19 cellular contexts compared by ENCODE assay signal in genomic region chr1:156285437-156285836, GRCh38. TPM values are rescaled to one million over a fixed set of nuclear protein-coding genes. Genes with fewer than 3 reads are reported as not detected.
DNase-seq lines count a peak whose midpoint lies in the region; ATAC-seq and TF ChIP-seq lines count a peak whose summit lies in the region.
"Had no signal": no experiment of that assay in that cellular context is flagged by ENCODE, and none has a peak within 500 bp of the region (broad histone marks: within the 10 kb centered on the region; RNA-seq: fewer than 3 reads in every experiment).

No MANE protein-coding gene starts in this region.

- H2AFZ ChIP-seq in GM23248 (no peak overlapping the region), H9 (ENCODE audit: low read length) (no peak overlapping the region)

- H3K9me3 ChIP-seq in GM23248 (ENCODE audit: low read depth) = no peaks in the 10 kb centered on the region
- H3K9me3 ChIP-seq in H9 (ENCODE audit: control insufficient read depth, low read depth, low read length) = no peaks in the 10 kb centered on the region
- no peaks in the 10 kb centered on the region for H3K9me3 ChIP-seq in tibial artery

- peaks cover 51% of the 10 kb centered on the region for H3K79me2 ChIP-seq in GM23248 (ENCODE audit: insufficient read depth)
- H3K79me2 ChIP-seq in H9 (ENCODE audit: insufficient read depth, low read length) = peaks cover 14% of the 10 kb centered on the region

- no peak overlapping the region for H3K18ac ChIP-seq in H9 (ENCODE audit: insufficient read length, low read depth, low read length)

- no peak overlapping the region for H3K56ac ChIP-seq in H9 (ENCODE audit: insufficient read length, low read depth, low read length)

- peaks cover 30% of the 10 kb centered on the region for H3F3A ChIP-seq in GM23248 (ENCODE audit: insufficient read depth)

- no peak overlapping the region for H3K23ac ChIP-seq in H9 (ENCODE audit: insufficient read length, low read depth, low read length)

- H4K5ac ChIP-seq in H9 (ENCODE audit: insufficient read length, low read depth, low read length) = no peak overlapping the region

- TF ChIP-seq CTCF in VCaP (conservative IDR thresholded peaks at IDR 0.05) (no peak), H9 (conservative IDR thresholded peaks at IDR 0.05) (no peak), tibial artery (IDR thresholded peaks at IDR 0.05) (no peak)

- 89 to 92% methylated on average over 17 to 18 of the region's 21 CpGs for WGBS in GM23248 (ENCODE audit: low coverage in 1 of 2, low lambda C conversion rate in 2 of 2, missing lambda C conversion rate in 2 of 2), 2 experiments
- no CpG with 5 or more reads among the region's 21 CpGs for WGBS in H9 (ENCODE audit: extremely low coverage, insufficient read length, low lambda C conversion rate)

- H2BK12ac ChIP-seq in H9 (ENCODE audit: insufficient read length, low read depth, low read length) = no peak overlapping the region

- H4K8ac ChIP-seq in H9 (replicated peaks; ENCODE audit: insufficient read length, low read depth, low read length) = no peak overlapping the region

- H3K27ac ChIP-seq in GM23248 (peak overlapping the region; percentile 61), VCaP (peak overlapping the region; percentile 92), epithelial cell of prostate (peak overlapping the region; percentile 87), skin epidermis (peak overlapping the region in 20 of 21 experiments; percentile 9 to 98 (median 79)), H9 (ENCODE audit: insufficient read length, low read depth, low read length) (no peak overlapping the region), tibial artery (no peak overlapping the region)

- H2BK120ac ChIP-seq in H9 (ENCODE audit: low read depth, low read length, poor library complexity, severe bottlenecking) = no peak overlapping the region

- intact Hi-C loops in tibial artery (cut with DNase I; ENCODE audit: low total_unique reads) = loop anchor here (2.0 kb wide), 1 partner anchor 55 kb away; no protein-coding TSS in a partner anchor

- H3K9me3 Mint-ChIP-seq in H9 = no peaks in the 10 kb centered on the region
- H3K9me3 Mint-ChIP-seq in activated CD8-positive, alpha-beta T cell treated with anti-CD3 and anti-CD28 coated beads, Interleukin-2, amount 10 ng/mL, durations not matched to agents 7 days and 5 days (ENCODE audit: insufficient read depth) = no peaks in the 10 kb centered on the region

- 0 out of 7 replicates have a peak, but pooled peaks cover 0 to 5% (median 0%) of the 10 kb centered on the region in 3 experiments for H3K36me3 Mint-ChIP-seq in H9 (ENCODE audit: insufficient read depth in 1 of 3, low read depth in 3 of 3)
- peaks cover 18% of the 10 kb centered on the region for H3K36me3 Mint-ChIP-seq in activated CD8-positive, alpha-beta T cell treated with anti-CD3 and anti-CD28 coated beads, Interleukin-2, amount 10 ng/mL, durations not matched to agents 7 days and 5 days (ENCODE audit: low read depth)

- H3K79me1 ChIP-seq in H9 (ENCODE audit: insufficient read depth, low read depth, low read length, poor library complexity, severe bottlenecking) = no peaks in the 10 kb centered on the region

- in situ Hi-C loops in GM23248 (cut with MboI) = no loop called here

- no peak overlapping the region for H2BK5ac ChIP-seq in H9 (ENCODE audit: insufficient read length, low read length)

- H4K91ac ChIP-seq in H9 (ENCODE audit: insufficient read length, low read depth, low read length) = no peak overlapping the region

- no peaks in the 10 kb centered on the region for H3K9me2 ChIP-seq in GM23248 (ENCODE audit: insufficient read depth)

- H3K4ac ChIP-seq in H9 (ENCODE audit: low read depth, low read length) = no peak overlapping the region

- no peaks in the 10 kb centered on the region for H3K27me3 ChIP-seq in GM23248 (replicated peaks; ENCODE audit: insufficient read depth)
- H3K27me3 ChIP-seq in H9 (ENCODE audit: insufficient read depth, low read length) = no peaks in the 10 kb centered on the region; the same call in 1 of the 2 replicates
- H3K27me3 ChIP-seq in tibial artery = no peaks in the 10 kb centered on the region

- ATAC-seq in activated CD8-positive, alpha-beta T cell treated with anti-CD3 and anti-CD28 coated beads, Interleukin-2, amount 10 ng/mL, durations not matched to agents 7 days and 5 days = no peak
- ATAC-seq: SK-N-SH treated with all-trans-retinoic acid at 6 μM for 48 hours had no signal

- peaks cover 12% of the 10 kb centered on the region for H3K23me2 ChIP-seq in H9 (ENCODE audit: insufficient read length, low read depth, low read length, poor library complexity, severe bottlenecking)

- H4K20me1 ChIP-seq in GM23248 (ENCODE audit: insufficient read depth) (peaks cover 4% of the 10 kb centered on the region; the same call in 1 of the 2 replicates), H9 (ENCODE audit: control insufficient read depth, insufficient read depth, insufficient read length) (no peaks in the 10 kb centered on the region)

- H3K27me3 Mint-ChIP-seq in H9 (ENCODE audit: low read depth) = no peaks in the 10 kb centered on the region; the same call in 1 of the 2 replicates
- H3K27me3 Mint-ChIP-seq in activated CD8-positive, alpha-beta T cell treated with anti-CD3 and anti-CD28 coated beads, Interleukin-2, amount 10 ng/mL, durations not matched to agents 7 days and 5 days (ENCODE audit: low read depth) = no peaks in the 10 kb centered on the region

- H2AK5ac ChIP-seq in H9 (ENCODE audit: insufficient read length, low read length) = no peak overlapping the region

- peaks cover 32% of the 10 kb centered on the region for H3K4me1 ChIP-seq in GM23248 (ENCODE audit: insufficient read depth)
- no peaks in the 10 kb centered on the region for H3K4me1 ChIP-seq in H9 (ENCODE audit: insufficient read depth, low read length)
- H3K4me1 ChIP-seq in tibial artery = peaks cover 0 to 45% (median 22%) of the 10 kb centered on the region in 4 donors

- H2BK15ac ChIP-seq in H9 (ENCODE audit: low read depth, low read length) = no peak overlapping the region

- 0 out of 2 replicates have a peak, but pooled peaks cover 7% of the 10 kb centered on the region for H3K36me3 ChIP-seq in GM23248 (ENCODE audit: low read depth)
- peaks cover 0 to 20% (median 13%) of the 10 kb centered on the region in 3 donors for H3K36me3 ChIP-seq in tibial artery

- H2BK20ac ChIP-seq in H9 (ENCODE audit: low read depth, low read length, poor library complexity, severe bottlenecking) = no peak overlapping the region

- no peak overlapping the region for H3K14ac ChIP-seq in H9 (ENCODE audit: insufficient read depth, low read length)

- H3K4me3 ChIP-seq in GM23248 (no peak overlapping the region), skin epidermis (peak overlapping the region; percentile 19 to 78 (median 34)), tibial artery (no peak overlapping the region)

- H3T11ph ChIP-seq in H9 (ENCODE audit: low read length) = no peak overlapping the region

- CTCF ChIA-PET in activated CD8-positive, alpha-beta T cell treated with anti-CD3 and anti-CD28 coated beads, Interleukin-2, amount 10 ng/mL, durations not matched to agents 7 days and 5 days (lab: Charles Lee) = interaction anchor here (1.6 kb wide), 1 partner anchor 140 kb away, joined by 3 read pairs; no protein-coding TSS in a partner anchor

- H3K4me1 Mint-ChIP-seq in H9 = peaks cover 24 to 29% of the 10 kb centered on the region in 2 experiments
- peaks cover 31% of the 10 kb centered on the region for H3K4me1 Mint-ChIP-seq in activated CD8-positive, alpha-beta T cell treated with anti-CD3 and anti-CD28 coated beads, Interleukin-2, amount 10 ng/mL, durations not matched to agents 7 days and 5 days (ENCODE audit: low read depth)

- DNase-seq in GM23248 (no peak), epithelial cell of prostate (ENCODE audit: low read depth, low spot score) (no peak), H9 (no peak), activated gamma-delta T cell (lab: John Stamatoyannopoulos, UW) (no peak), tibial artery (no peak)
- DNase-seq in activated CD8-positive, alpha-beta T cell treated with anti-CD3 and anti-CD28 coated beads, Interleukin-2, amount 10 ng/mL, durations not matched to agents 7 days and 5 days = no peak
- DNase-seq: DND-41, NCI-H1417, NCI-H187, NCI-H2107, NCI-H2227 treated with DMSO at 0.1 percent for 48 hours, NCI-H510A treated with DMSO at 0.1 percent for 48 hours, NCI-H774, SIG-M5 had no signal

- no peak overlapping the region for H3K4me3 Mint-ChIP-seq in H9
- H3K4me3 Mint-ChIP-seq in activated CD8-positive, alpha-beta T cell treated with anti-CD3 and anti-CD28 coated beads, Interleukin-2, amount 10 ng/mL, durations not matched to agents 7 days and 5 days = no peak overlapping the region

- H3K4me2 ChIP-seq in GM23248 (ENCODE audit: unreplicated experiment) (peak overlapping the region; percentile 23), H9 (ENCODE audit: insufficient read depth, insufficient read length, low read length) (no peak overlapping the region)

- H3K9ac ChIP-seq in GM23248 = no peak overlapping the region
- H3K9ac ChIP-seq in H9 (ENCODE audit: extremely low read depth, insufficient read length, low read length) = no peak overlapping the region

- POLR2A ChIA-PET in activated CD8-positive, alpha-beta T cell treated with anti-CD3 and anti-CD28 coated beads, Interleukin-2, amount 10 ng/mL, durations not matched to agents 7 days and 5 days (lab: Charles Lee) = no interaction called here

- no peak overlapping the region for H3K27ac Mint-ChIP-seq in H9
- no peak overlapping the region for H3K27ac Mint-ChIP-seq in activated CD8-positive, alpha-beta T cell treated with anti-CD3 and anti-CD28 coated beads, Interleukin-2, amount 10 ng/mL, durations not matched to agents 7 days and 5 days

RNA-seq across cellular contexts. Expression of gene TMEM79, which starts 1.3 kb away (rescaled TPM):
- 0.63 and 1.8 TPM in 2 replicates for total RNA-seq in GM23248 (2014; rRNA removed; shearing (Covaris generic))
- 3.8 and 3.9 TPM in 2 replicates for polyA plus RNA-seq in GM23248 (2016; fragmentation: Nextera tagmentation; extraction: Ambion mirVana)
- total RNA-seq in H9 (2021) = 2.1 and 2.6 TPM in 2 replicates
- total RNA-seq in activated CD8-positive, alpha-beta T cell treated with anti-CD3 and anti-CD28 coated beads, Interleukin-2, amount 10 ng/mL, durations not matched to agents 7 days and 5 days = 10 to 100 TPM in 1 of 2 experiments, 1 to 10 TPM in 1; 9.1 to 11.0 TPM

RNA-seq across cellular contexts. Expression of gene SMG5, which starts 2.8 kb away (rescaled TPM):
- total RNA-seq in GM23248 (2014; rRNA removed; shearing (Covaris generic)) = 60.0 and 68.2 TPM in 2 replicates
- polyA plus RNA-seq in GM23248 (2016; fragmentation: Nextera tagmentation; extraction: Ambion mirVana) = 30.7 and 32.2 TPM in 2 replicates
- total RNA-seq in H9 (2021) = 100 and 103 TPM in 2 replicates
- total RNA-seq in activated CD8-positive, alpha-beta T cell treated with anti-CD3 and anti-CD28 coated beads, Interleukin-2, amount 10 ng/mL, durations not matched to agents 7 days and 5 days = 10 to 100 TPM; 75.2 to 78.2 TPM

RNA-seq across cellular contexts. Expression of gene GLMP, which starts 10.0 kb away (rescaled TPM):
- 77.8 and 89.7 TPM in 2 replicates for total RNA-seq in GM23248 (2014; rRNA removed; shearing (Covaris generic))
- 59.9 and 63.8 TPM in 2 replicates for polyA plus RNA-seq in GM23248 (2016; fragmentation: Nextera tagmentation; extraction: Ambion mirVana)
- total RNA-seq in H9 (2021) = 49.2 and 49.4 TPM in 2 replicates
- 10 to 100 TPM; 27.7 to 29.8 TPM for total RNA-seq in activated CD8-positive, alpha-beta T cell treated with anti-CD3 and anti-CD28 coated beads, Interleukin-2, amount 10 ng/mL, durations not matched to agents 7 days and 5 days

RNA-seq across cellular contexts. Expression of gene VHLL, which starts 13.7 kb away (rescaled TPM):
- total RNA-seq in GM23248 (2014; rRNA removed; shearing (Covaris generic)) = not detected in 2 replicates
- not detected in 2 replicates for polyA plus RNA-seq in GM23248 (2016; fragmentation: Nextera tagmentation; extraction: Ambion mirVana)
- not detected in 2 replicates for total RNA-seq in H9 (2021)
- not detected for total RNA-seq in activated CD8-positive, alpha-beta T cell treated with anti-CD3 and anti-CD28 coated beads, Interleukin-2, amount 10 ng/mL, durations not matched to agents 7 days and 5 days
- total RNA-seq: G401, RPMI7951 had no signal

RNA-seq across cellular contexts. Expression of gene PAQR6, which starts 37.6 kb away (rescaled TPM):
- 0.54 and 0.63 TPM in 2 replicates for total RNA-seq in GM23248 (2014; rRNA removed; shearing (Covaris generic))
- 0.38 and 0.81 TPM in 2 replicates for polyA plus RNA-seq in GM23248 (2016; fragmentation: Nextera tagmentation; extraction: Ambion mirVana)
- 14.6 and 15.8 TPM in 2 replicates for total RNA-seq in H9 (2021)
- total RNA-seq in activated CD8-positive, alpha-beta T cell treated with anti-CD3 and anti-CD28 coated beads, Interleukin-2, amount 10 ng/mL, durations not matched to agents 7 days and 5 days = 1 to 10 TPM; 8.6 to 9.9 TPM

Comparison
In these comparisons a context has a peak if more than half of its experiments do, and no peak if none do; other contexts are left out.
1. H3K27ac ChIP-seq: peak in GM23248 (single experiment), VCaP (single experiment), epithelial cell of prostate (single experiment) and skin epidermis (20 of 21); none in H9 (single experiment) and tibial artery (0 of 2).
2. H3K4me3 ChIP-seq: peak in skin epidermis (7 of 7); none in GM23248 (single experiment) and tibial artery (0 of 2).